In genomic region chr22:38681784-38682335, GRCh38 we compare ENCODE assay signal across 2 cellular contexts.
A peak's percentile ranks its signal among the peaks of the same experiment; 100 is the strongest.
TF ChIP-seq lines count a peak whose summit lies in the region.

TSS of gene TOMM22 (plus strand) at chr22:38681957. CDS start at chr22:38681979, 22 bp downstream.

TF ChIP-seq in HEK293, 187 proteins besides CTCF, POLR2A, EP300 and RAD21 (continued from another document and continues in another):
- TF ChIP-seq FEZF1 (tag by site-specific recombination; IDR thresholded peaks at IDR 0.05) (0 out of 2 replicates have a peak, but pooled peaks have one; percentile 26), ZBTB17 (tag by site-specific recombination; IDR thresholded peaks at IDR 0.05) (peak; percentile 94), ZEB2 (tag by site-specific recombination; IDR thresholded peaks at IDR 0.05) (peak; percentile 95), ZNF248 (tag by site-specific recombination; IDR thresholded peaks at IDR 0.05) (no peak), ZBTB44 (tag by site-specific recombination; IDR thresholded peaks at IDR 0.05) (peak; percentile 60), KLF1 (tag by site-specific recombination; IDR thresholded peaks at IDR 0.05) (no peak), ZNF121 (tag by site-specific recombination; IDR thresholded peaks at IDR 0.05) (peak; percentile 98), ZBTB48 (tag by site-specific recombination; IDR thresholded peaks at IDR 0.05) (peak; percentile 98), ZNF324 (tag by site-specific recombination; IDR thresholded peaks at IDR 0.05) (peak; percentile 93), ZNF37A (tag by site-specific recombination; IDR thresholded peaks at IDR 0.05) (no peak), ZNF341 (tag by site-specific recombination; IDR thresholded peaks at IDR 0.05; ENCODE audit: low read depth) (no peak), ZNF211 (tag by site-specific recombination; IDR thresholded peaks at IDR 0.05; ENCODE audit: low read depth) (no peak)
- TF ChIP-seq, protein P1, sequence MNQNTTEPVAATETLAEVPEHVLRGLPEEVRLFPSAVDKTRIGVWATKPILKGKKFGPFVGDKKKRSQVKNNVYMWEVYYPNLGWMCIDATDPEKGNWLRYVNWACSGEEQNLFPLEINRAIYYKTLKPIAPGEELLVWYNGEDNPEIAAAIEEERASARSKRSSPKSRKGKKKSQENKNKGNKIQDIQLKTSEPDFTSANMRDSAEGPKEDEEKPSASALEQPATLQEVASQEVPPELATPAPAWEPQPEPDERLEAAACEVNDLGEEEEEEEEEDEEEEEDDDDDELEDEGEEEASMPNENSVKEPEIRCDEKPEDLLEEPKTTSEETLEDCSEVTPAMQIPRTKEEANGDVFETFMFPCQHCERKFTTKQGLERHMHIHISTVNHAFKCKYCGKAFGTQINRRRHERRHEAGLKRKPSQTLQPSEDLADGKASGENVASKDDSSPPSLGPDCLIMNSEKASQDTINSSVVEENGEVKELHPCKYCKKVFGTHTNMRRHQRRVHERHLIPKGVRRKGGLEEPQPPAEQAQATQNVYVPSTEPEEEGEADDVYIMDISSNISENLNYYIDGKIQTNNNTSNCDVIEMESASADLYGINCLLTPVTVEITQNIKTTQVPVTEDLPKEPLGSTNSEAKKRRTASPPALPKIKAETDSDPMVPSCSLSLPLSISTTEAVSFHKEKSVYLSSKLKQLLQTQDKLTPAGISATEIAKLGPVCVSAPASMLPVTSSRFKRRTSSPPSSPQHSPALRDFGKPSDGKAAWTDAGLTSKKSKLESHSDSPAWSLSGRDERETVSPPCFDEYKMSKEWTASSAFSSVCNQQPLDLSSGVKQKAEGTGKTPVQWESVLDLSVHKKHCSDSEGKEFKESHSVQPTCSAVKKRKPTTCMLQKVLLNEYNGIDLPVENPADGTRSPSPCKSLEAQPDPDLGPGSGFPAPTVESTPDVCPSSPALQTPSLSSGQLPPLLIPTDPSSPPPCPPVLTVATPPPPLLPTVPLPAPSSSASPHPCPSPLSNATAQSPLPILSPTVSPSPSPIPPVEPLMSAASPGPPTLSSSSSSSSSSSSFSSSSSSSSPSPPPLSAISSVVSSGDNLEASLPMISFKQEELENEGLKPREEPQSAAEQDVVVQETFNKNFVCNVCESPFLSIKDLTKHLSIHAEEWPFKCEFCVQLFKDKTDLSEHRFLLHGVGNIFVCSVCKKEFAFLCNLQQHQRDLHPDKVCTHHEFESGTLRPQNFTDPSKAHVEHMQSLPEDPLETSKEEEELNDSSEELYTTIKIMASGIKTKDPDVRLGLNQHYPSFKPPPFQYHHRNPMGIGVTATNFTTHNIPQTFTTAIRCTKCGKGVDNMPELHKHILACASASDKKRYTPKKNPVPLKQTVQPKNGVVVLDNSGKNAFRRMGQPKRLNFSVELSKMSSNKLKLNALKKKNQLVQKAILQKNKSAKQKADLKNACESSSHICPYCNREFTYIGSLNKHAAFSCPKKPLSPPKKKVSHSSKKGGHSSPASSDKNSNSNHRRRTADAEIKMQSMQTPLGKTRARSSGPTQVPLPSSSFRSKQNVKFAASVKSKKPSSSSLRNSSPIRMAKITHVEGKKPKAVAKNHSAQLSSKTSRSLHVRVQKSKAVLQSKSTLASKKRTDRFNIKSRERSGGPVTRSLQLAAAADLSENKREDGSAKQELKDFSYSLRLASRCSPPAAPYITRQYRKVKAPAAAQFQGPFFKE (tag by site-specific recombination; IDR thresholded peaks at IDR 0.05; ENCODE audit: borderline replicate concordance): no peak
- TF ChIP-seq, protein P2, sequence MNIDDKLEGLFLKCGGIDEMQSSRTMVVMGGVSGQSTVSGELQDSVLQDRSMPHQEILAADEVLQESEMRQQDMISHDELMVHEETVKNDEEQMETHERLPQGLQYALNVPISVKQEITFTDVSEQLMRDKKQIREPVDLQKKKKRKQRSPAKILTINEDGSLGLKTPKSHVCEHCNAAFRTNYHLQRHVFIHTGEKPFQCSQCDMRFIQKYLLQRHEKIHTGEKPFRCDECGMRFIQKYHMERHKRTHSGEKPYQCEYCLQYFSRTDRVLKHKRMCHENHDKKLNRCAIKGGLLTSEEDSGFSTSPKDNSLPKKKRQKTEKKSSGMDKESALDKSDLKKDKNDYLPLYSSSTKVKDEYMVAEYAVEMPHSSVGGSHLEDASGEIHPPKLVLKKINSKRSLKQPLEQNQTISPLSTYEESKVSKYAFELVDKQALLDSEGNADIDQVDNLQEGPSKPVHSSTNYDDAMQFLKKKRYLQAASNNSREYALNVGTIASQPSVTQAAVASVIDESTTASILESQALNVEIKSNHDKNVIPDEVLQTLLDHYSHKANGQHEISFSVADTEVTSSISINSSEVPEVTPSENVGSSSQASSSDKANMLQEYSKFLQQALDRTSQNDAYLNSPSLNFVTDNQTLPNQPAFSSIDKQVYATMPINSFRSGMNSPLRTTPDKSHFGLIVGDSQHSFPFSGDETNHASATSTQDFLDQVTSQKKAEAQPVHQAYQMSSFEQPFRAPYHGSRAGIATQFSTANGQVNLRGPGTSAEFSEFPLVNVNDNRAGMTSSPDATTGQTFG (tag by site-specific recombination; IDR thresholded peaks at IDR 0.05; ENCODE audit: borderline replicate concordance): no peak

TF ChIP-seq in SK-N-SH, 30 proteins besides CTCF, POLR2A, EP300 and RAD21 (continued from another document):
- peak; percentile 33; the same call in 1 of the 2 replicates for TF ChIP-seq ZBTB33 (IDR thresholded peaks at IDR 0.05; ENCODE audit: borderline replicate concordance, low read depth)
- no peak for TF ChIP-seq EZH2phosphoT487 (IDR thresholded peaks at IDR 0.05; ENCODE audit: borderline replicate concordance, low read depth)
- TF ChIP-seq POLR2AphosphoS5 (IDR thresholded peaks at IDR 0.05; ENCODE audit: low read depth, low read length): peak; percentile 60
- TF ChIP-seq TEAD4 (IDR thresholded peaks at IDR 0.05; ENCODE audit: borderline replicate concordance, insufficient read depth): no peak
- TF ChIP-seq, protein P3, sequence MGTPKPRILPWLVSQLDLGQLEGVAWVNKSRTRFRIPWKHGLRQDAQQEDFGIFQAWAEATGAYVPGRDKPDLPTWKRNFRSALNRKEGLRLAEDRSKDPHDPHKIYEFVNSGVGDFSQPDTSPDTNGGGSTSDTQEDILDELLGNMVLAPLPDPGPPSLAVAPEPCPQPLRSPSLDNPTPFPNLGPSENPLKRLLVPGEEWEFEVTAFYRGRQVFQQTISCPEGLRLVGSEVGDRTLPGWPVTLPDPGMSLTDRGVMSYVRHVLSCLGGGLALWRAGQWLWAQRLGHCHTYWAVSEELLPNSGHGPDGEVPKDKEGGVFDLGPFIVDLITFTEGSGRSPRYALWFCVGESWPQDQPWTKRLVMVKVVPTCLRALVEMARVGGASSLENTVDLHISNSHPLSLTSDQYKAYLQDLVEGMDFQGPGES (IDR thresholded peaks at IDR 0.05; ENCODE audit: low read depth, low read length): no peak
- no peak for TF ChIP-seq FOXJ3 (CRISPR knock-in tag; IDR thresholded peaks at IDR 0.05)
- TF ChIP-seq RFX5 (IDR thresholded peaks at IDR 0.05; ENCODE audit: low read length): no peak
- TF ChIP-seq ELF1 (IDR thresholded peaks at IDR 0.05): peak; percentile 76
- TF ChIP-seq, protein P4, sequence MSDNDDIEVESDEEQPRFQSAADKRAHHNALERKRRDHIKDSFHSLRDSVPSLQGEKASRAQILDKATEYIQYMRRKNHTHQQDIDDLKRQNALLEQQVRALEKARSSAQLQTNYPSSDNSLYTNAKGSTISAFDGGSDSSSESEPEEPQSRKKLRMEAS (IDR thresholded peaks at IDR 0.05; ENCODE audit: low read depth): peak; percentile 67
- no peak for TF ChIP-seq FOXM1 (IDR thresholded peaks at IDR 0.05; ENCODE audit: low read depth)
- peak; percentile 64; the same call in 1 of the 2 replicates for TF ChIP-seq MXI1 (IDR thresholded peaks at IDR 0.05; ENCODE audit: low read depth, low read length)
- TF ChIP-seq NRF1 (IDR thresholded peaks at IDR 0.05; ENCODE audit: low read depth, low read length): no peak
- TF ChIP-seq, protein P5, sequence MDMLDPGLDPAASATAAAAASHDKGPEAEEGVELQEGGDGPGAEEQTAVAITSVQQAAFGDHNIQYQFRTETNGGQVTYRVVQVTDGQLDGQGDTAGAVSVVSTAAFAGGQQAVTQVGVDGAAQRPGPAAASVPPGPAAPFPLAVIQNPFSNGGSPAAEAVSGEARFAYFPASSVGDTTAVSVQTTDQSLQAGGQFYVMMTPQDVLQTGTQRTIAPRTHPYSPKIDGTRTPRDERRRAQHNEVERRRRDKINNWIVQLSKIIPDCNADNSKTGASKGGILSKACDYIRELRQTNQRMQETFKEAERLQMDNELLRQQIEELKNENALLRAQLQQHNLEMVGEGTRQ (IDR thresholded peaks at IDR 0.05; ENCODE audit: borderline replicate concordance, low read depth, low read length): no peak
- TF ChIP-seq, protein P6, sequence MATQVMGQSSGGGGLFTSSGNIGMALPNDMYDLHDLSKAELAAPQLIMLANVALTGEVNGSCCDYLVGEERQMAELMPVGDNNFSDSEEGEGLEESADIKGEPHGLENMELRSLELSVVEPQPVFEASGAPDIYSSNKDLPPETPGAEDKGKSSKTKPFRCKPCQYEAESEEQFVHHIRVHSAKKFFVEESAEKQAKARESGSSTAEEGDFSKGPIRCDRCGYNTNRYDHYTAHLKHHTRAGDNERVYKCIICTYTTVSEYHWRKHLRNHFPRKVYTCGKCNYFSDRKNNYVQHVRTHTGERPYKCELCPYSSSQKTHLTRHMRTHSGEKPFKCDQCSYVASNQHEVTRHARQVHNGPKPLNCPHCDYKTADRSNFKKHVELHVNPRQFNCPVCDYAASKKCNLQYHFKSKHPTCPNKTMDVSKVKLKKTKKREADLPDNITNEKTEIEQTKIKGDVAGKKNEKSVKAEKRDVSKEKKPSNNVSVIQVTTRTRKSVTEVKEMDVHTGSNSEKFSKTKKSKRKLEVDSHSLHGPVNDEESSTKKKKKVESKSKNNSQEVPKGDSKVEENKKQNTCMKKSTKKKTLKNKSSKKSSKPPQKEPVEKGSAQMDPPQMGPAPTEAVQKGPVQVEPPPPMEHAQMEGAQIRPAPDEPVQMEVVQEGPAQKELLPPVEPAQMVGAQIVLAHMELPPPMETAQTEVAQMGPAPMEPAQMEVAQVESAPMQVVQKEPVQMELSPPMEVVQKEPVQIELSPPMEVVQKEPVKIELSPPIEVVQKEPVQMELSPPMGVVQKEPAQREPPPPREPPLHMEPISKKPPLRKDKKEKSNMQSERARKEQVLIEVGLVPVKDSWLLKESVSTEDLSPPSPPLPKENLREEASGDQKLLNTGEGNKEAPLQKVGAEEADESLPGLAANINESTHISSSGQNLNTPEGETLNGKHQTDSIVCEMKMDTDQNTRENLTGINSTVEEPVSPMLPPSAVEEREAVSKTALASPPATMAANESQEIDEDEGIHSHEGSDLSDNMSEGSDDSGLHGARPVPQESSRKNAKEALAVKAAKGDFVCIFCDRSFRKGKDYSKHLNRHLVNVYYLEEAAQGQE (IDR thresholded peaks at IDR 0.05; ENCODE audit: low read depth, low read length): no peak; the same call in 1 of the 2 replicates
- 0 out of 2 replicates have a peak, but pooled peaks have one; percentile 12 for TF ChIP-seq SMC3 (IDR thresholded peaks at IDR 0.05; ENCODE audit: low read depth, low read length)
- no peak for TF ChIP-seq MEF2A (IDR thresholded peaks at IDR 0.05; ENCODE audit: borderline replicate concordance, low read depth)
- peak; percentile 90 for TF ChIP-seq TAF1 (IDR thresholded peaks at IDR 0.05; ENCODE audit: borderline replicate concordance, low read depth, low read length)
- 0 out of 2 replicates have a peak, but pooled peaks have one; percentile 7 for TF ChIP-seq TCF12 (IDR thresholded peaks at IDR 0.05)
- no peak for TF ChIP-seq USF1 (IDR thresholded peaks at IDR 0.05; ENCODE audit: borderline replicate concordance, low read depth)
- no peak for TF ChIP-seq JUND (IDR thresholded peaks at IDR 0.05)
- peak; percentile 98 for TF ChIP-seq GABPA (IDR thresholded peaks at IDR 0.05; ENCODE audit: low read depth)
- no peak for TF ChIP-seq FOSL2 (IDR thresholded peaks at IDR 0.05; ENCODE audit: borderline replicate concordance, low read depth)
- TF ChIP-seq SIN3A (IDR thresholded peaks at IDR 0.05; ENCODE audit: borderline replicate concordance, low read depth, low read length): peak; percentile 69; the same call in 1 of the 2 replicates
- TF ChIP-seq RXRA (IDR thresholded peaks at IDR 0.05; ENCODE audit: borderline replicate concordance, low read depth): no peak
